ENCODE assay signal across 12 cellular contexts in genomic region chr12:63179224-63179623, GRCh38. TPM values are rescaled to one million over a fixed set of nuclear protein-coding genes. Genes with fewer than 3 reads are reported as not detected.
"Had no signal": no experiment of that assay in that cellular context is flagged by ENCODE, and none has a peak within 500 bp of the region (broad histone marks: within the 10 kb centered on the region; RNA-seq: fewer than 3 reads in every experiment).

No MANE protein-coding gene starts in this region.

- H3K9ac ChIP-seq: GM23248 had no signal

- H3K36me3 ChIP-seq: HAP-1 had no signal

- H2AFZ ChIP-seq: GM23248, GM23338 had no signal

- ATAC-seq: GM23338, HCT116 had no signal

- H3K4me2 ChIP-seq: GM23338 had no signal

- H3K27ac ChIP-seq: GM23248 had no signal

- H3K4me3 ChIP-seq: GM23248, GM23338, HAP-1 had no signal

- FAIRE-seq: H1, H54 had no signal

- H3K4me1 ChIP-seq: HAP-1 had no signal

- DNase-seq: GM23248, GOT3, H7, H9, HCEC 1CT, HFFc6 had no signal

RNA-seq across cellular contexts. Expression of gene AVPR1A, which starts 28.2 kb away (rescaled TPM):
- total RNA-seq: GM23248, H4, HFFc6 had no signal
- polyA plus RNA-seq: GM23248, GM23338 had no signal
